ENCODE assay signal across 28 cellular contexts in the genomic region with DNA sequence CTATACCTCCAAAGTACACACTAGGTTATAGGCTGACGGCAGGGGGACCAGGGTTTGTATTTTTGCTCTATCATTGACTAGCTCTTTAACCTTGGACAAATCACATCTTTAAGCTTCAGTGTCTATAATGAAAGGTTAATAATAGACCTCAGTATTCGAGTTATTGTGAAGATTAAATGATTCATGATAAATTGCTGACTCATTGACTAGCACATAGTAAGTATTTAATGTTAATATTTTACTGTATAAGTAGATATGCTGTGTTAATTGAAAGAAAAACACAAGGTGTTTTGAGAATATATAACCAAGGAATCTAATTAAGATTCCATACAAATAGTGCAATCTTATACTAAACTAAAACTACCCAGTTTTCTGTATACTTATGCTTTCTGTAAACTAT.
DNase-seq lines count a peak whose midpoint lies in the region; ATAC-seq and TF ChIP-seq lines count a peak whose summit lies in the region.
"Had no signal": no experiment of that assay in that cellular context is flagged by ENCODE, and none has a peak within 500 bp of the region (broad histone marks: within the 10 kb centered on the region; RNA-seq: fewer than 3 reads in every experiment).

No MANE protein-coding gene starts in this region.

- H3K4me1 Mint-ChIP-seq in mesothelial cell of epicardium: peaks cover 35% of the 10 kb centered on the region
- peaks cover 6% of the 10 kb centered on the region for H3K4me1 Mint-ChIP-seq in stimulated activated memory B cell treated with anti-CD40 and anti-IgM and Interleukin-4, amounts not matched to agents 10 μg/mL and 1 μg/mL and 100 μg/mL, for 72 hours
- H3K4me1 Mint-ChIP-seq: CD8-positive, alpha-beta memory T cell; immature natural killer cell had no signal

- no peak overlapping the region for H3K4me3 Mint-ChIP-seq in mesothelial cell of epicardium
- no peak overlapping the region for H3K4me3 Mint-ChIP-seq in stimulated activated memory B cell treated with anti-CD40 and anti-IgM and Interleukin-4, amounts not matched to agents 10 μg/mL and 1 μg/mL and 100 μg/mL, for 72 hours
- H3K4me3 Mint-ChIP-seq: CD8-positive, alpha-beta memory T cell; HFFc6; immature natural killer cell had no signal

- H3K9me3 Mint-ChIP-seq in mesothelial cell of epicardium: no peaks in the 10 kb centered on the region
- no peaks in the 10 kb centered on the region for H3K9me3 Mint-ChIP-seq in stimulated activated memory B cell treated with anti-CD40 and anti-IgM and Interleukin-4, amounts not matched to agents 10 μg/mL and 1 μg/mL and 100 μg/mL, for 72 hours

- no peaks in the 10 kb centered on the region for H3K27me3 Mint-ChIP-seq in mesothelial cell of epicardium (ENCODE audit: low read depth)
- no peaks in the 10 kb centered on the region for H3K27me3 Mint-ChIP-seq in stimulated activated memory B cell treated with anti-CD40 and anti-IgM and Interleukin-4, amounts not matched to agents 10 μg/mL and 1 μg/mL and 100 μg/mL, for 72 hours
- H3K27me3 Mint-ChIP-seq: CD8-positive, alpha-beta memory T cell had no signal

- H3K27ac Mint-ChIP-seq in mesothelial cell of epicardium: peak overlapping the region; percentile 28
- no peak overlapping the region for H3K27ac Mint-ChIP-seq in stimulated activated memory B cell treated with anti-CD40 and anti-IgM and Interleukin-4, amounts not matched to agents 10 μg/mL and 1 μg/mL and 100 μg/mL, for 72 hours
- H3K27ac Mint-ChIP-seq: CD8-positive, alpha-beta memory T cell; HFFc6; immature natural killer cell had no signal

- H3K36me3 Mint-ChIP-seq in mesothelial cell of epicardium: no peaks in the 10 kb centered on the region
- no peaks in the 10 kb centered on the region for H3K36me3 Mint-ChIP-seq in stimulated activated memory B cell treated with anti-CD40 and anti-IgM and Interleukin-4, amounts not matched to agents 10 μg/mL and 1 μg/mL and 100 μg/mL, for 72 hours
- H3K36me3 Mint-ChIP-seq: CD8-positive, alpha-beta memory T cell; immature natural killer cell had no signal

- no peak overlapping the region for H3K27ac ChIP-seq in coronary artery
- H3K27ac ChIP-seq: heart right ventricle, psoas muscle, thyroid gland, WERI-Rb-1 had no signal

- H3K4me3 ChIP-seq in coronary artery: peak overlapping the region; percentile 15
- H3K4me3 ChIP-seq: GM12878, heart right ventricle, mucosa of descending colon, psoas muscle, thyroid gland had no signal

- TF ChIP-seq CTCF in coronary artery (IDR thresholded peaks at IDR 0.05) (no peak), mesothelial cell of epicardium (IDR thresholded peaks at IDR 0.05; ENCODE audit: unreplicated experiment) (no peak)

- DNase-seq in DMS114 treated with DMSO at 0.1 percent for 48 hours (lab: John Stamatoyannopoulos, UW; ENCODE audit: unreplicated experiment): peak; percentile 88
- DNase-seq in NCI-H2081 treated with DMSO at 0.1 percent for 48 hours (lab: John Stamatoyannopoulos, UW): peak; percentile 34
- no peak for DNase-seq in coronary artery (ENCODE audit: low spot score)
- no peak for DNase-seq in mesothelial cell of epicardium (ENCODE audit: low spot score in 2 of 2, unreplicated experiment in 2 of 2)
- no peak for DNase-seq in DMS153 (lab: John Stamatoyannopoulos, UW)
- no peak for DNase-seq in HT-29 (ENCODE audit: low spot score)
- DNase-seq: activated CD4-positive, alpha-beta T cell treated with anti-CD3 and anti-CD28 coated beads, Interleukin-2, amount 50 U/mL, for 4 hours; activated CD8-positive, alpha-beta memory T cell treated with anti-CD3 and anti-CD28 coated beads, Interleukin-2, amount 50 U/mL, for 4 hours; activated effector memory CD4-positive, alpha-beta T cell treated with Interleukin-2 at 50 U/mL for 16 hours; AML-193; CD8-positive, alpha-beta memory T cell; DND-41; heart right ventricle; HFFc6; immature natural killer cell; mucosa of descending colon; NCI-H1105 treated with DMSO at 0.1 percent for 48 hours; NCI-H2107; psoas muscle; RPMI8226; stimulated activated CD4-positive, alpha-beta T cell treated with anti-CD3 and anti-CD28 coated beads, Interleukin-2, amount 100 ng/mL, for 48 hours; stimulated activated naive CD4-positive, alpha-beta T cell treated with Interleukin-2 at 50 U/mL for 16 hours; thyroid gland; WERI-Rb-1 had no signal

- no peak for ATAC-seq in stimulated activated memory B cell treated with anti-CD40 and anti-IgM and Interleukin-4, amounts not matched to agents 10 μg/mL and 1 μg/mL and 100 μg/mL, for 72 hours
- no peak for ATAC-seq in HG03571 (IDR thresholded peaks at IDR 0.05; ENCODE audit: unreplicated experiment)
- ATAC-seq: GM12878, heart right ventricle, mucosa of descending colon, psoas muscle, SK-N-SH treated with all-trans-retinoic acid at 6 μM for 48 hours had no signal

Comparison
In these comparisons a context has a peak if more than half of its experiments do, and no peak if none do; other contexts are left out.
1. DNase-seq: peak in DMS114 treated with DMSO at 0.1 percent for 48 hours (single experiment) and NCI-H2081 treated with DMSO at 0.1 percent for 48 hours (single experiment); none in coronary artery (single experiment), mesothelial cell of epicardium (0 of 2), DMS153 (single experiment) and HT-29 (single experiment).